In the genomic region with DNA sequence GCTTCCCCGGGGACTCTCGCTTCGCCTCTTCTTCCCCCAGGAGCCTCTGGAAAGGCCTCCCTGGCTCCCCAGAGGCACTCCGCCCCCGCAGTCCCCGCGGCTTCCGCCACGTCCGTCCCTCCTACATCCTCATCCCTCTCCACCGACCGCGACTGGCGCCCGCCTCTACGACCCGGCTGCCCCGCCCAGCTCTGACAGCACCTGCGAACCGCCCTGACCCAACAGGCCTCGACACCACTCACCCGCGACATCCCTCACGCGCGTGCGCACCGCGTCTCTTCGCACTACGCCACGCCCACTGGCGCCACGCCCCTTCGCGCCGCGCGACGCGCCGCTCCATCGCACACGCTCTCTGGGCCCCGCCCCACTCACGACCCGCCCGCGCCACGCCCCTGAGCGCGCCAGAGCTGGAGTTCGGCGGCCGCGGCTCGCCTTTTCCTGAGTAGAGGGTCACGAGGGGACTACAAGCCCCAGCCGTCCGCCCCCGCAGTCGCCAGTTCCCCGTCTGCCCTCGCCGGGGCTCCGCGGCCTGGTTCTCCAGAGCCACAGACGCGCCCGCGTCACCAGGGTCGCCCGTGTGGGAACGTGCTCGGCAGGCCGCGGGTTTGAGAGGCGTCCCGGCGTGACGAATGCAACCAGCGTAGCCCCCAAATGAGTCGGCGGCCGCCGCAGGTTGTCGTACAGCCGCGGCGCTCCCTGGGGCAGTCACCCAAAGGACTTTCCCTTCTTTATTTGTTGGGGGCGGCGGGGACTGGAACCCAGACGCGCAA, we compare ENCODE assay signal across 1 cellular context.
TF ChIP-seq lines count a peak whose summit lies in the region.

No MANE protein-coding gene starts in this region.

TF ChIP-seq in GM12878, 131 proteins besides CTCF, POLR2A, EP300 and RAD21 (continued from another document and continues in another):
- TF ChIP-seq ZBTB40 (IDR thresholded peaks at IDR 0.05; ENCODE audit: borderline replicate concordance) (no peak), NFIC (IDR thresholded peaks at IDR 0.05; ENCODE audit: low read depth, low read length) (peak; percentile 72; the same call in 1 of the 2 replicates), MYC (IDR thresholded peaks at IDR 0.05; ENCODE audit: insufficient read depth, insufficient read length, insufficient replicate concordance, low read length, severe bottlenecking) (no peak), CBX5 (IDR thresholded peaks at IDR 0.05; ENCODE audit: low read depth) (0 out of 2 replicates have a peak, but pooled peaks have one; percentile 87), RCOR1 (conservative IDR thresholded peaks at IDR 0.05; ENCODE audit: low read depth, low read length) (no peak), KAT2A (conservative IDR thresholded peaks at IDR 0.05; ENCODE audit: control insufficient read depth, low read depth, low read length) (no peak), EED (IDR thresholded peaks at IDR 0.05; ENCODE audit: low read depth) (peak; percentile 97), IKZF1 (conservative IDR thresholded peaks at IDR 0.05) (peak; percentile 99), RAD51 (IDR thresholded peaks at IDR 0.05) (no peak), SRF (IDR thresholded peaks at IDR 0.05; ENCODE audit: low read depth in 2 of 2, low read length in 2 of 2) (no peak), E2F8 (IDR thresholded peaks at IDR 0.05; ENCODE audit: low read depth, partially characterized antibody) (no peak), CHD2 (IDR thresholded peaks at IDR 0.05; ENCODE audit: borderline replicate concordance, low read depth, low read length) (peak; percentile 64), ZNF24 (IDR thresholded peaks at IDR 0.05) (0 out of 2 replicates have a peak, but pooled peaks have one; percentile 3), SUPT20H (IDR thresholded peaks at IDR 0.05; ENCODE audit: borderline replicate concordance, control insufficient read depth, low read depth, low read length) (no peak), RUNX3 (IDR thresholded peaks at IDR 0.05; ENCODE audit: low read length) (peak; percentile 90), ZNF622 (IDR thresholded peaks at IDR 0.05) (no peak), REST (IDR thresholded peaks at IDR 0.05; ENCODE audit: low read depth, low read length) (peak; percentile 51; the same call in 1 of the 2 replicates), FOXM1 (IDR thresholded peaks at IDR 0.05; ENCODE audit: low read depth, low read length) (no peak; the same call in 1 of the 2 replicates), KDM1A (IDR thresholded peaks at IDR 0.05; ENCODE audit: borderline replicate concordance) (no peak), RB1 (IDR thresholded peaks at IDR 0.05; ENCODE audit: borderline replicate concordance) (peak; percentile 71; the same call in 1 of the 2 replicates), FOXK2 (IDR thresholded peaks at IDR 0.05) (no peak), YY1 (IDR thresholded peaks at IDR 0.05; ENCODE audit: low read depth, low read length) (peak; percentile 25), HDAC6 (IDR thresholded peaks at IDR 0.05; ENCODE audit: unreplicated experiment) (no peak), RELA (IDR thresholded peaks at IDR 0.05; ENCODE audit: borderline replicate concordance, partially characterized antibody) (no peak)
- TF ChIP-seq, protein P1, sequence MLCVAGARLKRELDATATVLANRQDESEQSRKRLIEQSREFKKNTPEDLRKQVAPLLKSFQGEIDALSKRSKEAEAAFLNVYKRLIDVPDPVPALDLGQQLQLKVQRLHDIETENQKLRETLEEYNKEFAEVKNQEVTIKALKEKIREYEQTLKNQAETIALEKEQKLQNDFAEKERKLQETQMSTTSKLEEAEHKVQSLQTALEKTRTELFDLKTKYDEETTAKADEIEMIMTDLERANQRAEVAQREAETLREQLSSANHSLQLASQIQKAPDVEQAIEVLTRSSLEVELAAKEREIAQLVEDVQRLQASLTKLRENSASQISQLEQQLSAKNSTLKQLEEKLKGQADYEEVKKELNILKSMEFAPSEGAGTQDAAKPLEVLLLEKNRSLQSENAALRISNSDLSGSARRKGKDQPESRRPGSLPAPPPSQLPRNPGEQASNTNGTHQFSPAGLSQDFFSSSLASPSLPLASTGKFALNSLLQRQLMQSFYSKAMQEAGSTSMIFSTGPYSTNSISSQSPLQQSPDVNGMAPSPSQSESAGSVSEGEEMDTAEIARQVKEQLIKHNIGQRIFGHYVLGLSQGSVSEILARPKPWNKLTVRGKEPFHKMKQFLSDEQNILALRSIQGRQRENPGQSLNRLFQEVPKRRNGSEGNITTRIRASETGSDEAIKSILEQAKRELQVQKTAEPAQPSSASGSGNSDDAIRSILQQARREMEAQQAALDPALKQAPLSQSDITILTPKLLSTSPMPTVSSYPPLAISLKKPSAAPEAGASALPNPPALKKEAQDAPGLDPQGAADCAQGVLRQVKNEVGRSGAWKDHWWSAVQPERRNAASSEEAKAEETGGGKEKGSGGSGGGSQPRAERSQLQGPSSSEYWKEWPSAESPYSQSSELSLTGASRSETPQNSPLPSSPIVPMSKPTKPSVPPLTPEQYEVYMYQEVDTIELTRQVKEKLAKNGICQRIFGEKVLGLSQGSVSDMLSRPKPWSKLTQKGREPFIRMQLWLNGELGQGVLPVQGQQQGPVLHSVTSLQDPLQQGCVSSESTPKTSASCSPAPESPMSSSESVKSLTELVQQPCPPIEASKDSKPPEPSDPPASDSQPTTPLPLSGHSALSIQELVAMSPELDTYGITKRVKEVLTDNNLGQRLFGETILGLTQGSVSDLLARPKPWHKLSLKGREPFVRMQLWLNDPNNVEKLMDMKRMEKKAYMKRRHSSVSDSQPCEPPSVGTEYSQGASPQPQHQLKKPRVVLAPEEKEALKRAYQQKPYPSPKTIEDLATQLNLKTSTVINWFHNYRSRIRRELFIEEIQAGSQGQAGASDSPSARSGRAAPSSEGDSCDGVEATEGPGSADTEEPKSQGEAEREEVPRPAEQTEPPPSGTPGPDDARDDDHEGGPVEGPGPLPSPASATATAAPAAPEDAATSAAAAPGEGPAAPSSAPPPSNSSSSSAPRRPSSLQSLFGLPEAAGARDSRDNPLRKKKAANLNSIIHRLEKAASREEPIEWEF (IDR thresholded peaks at IDR 0.05; ENCODE audit: insufficient replicate concordance, low read depth, low read length) = no peak
- TF ChIP-seq, protein P2, sequence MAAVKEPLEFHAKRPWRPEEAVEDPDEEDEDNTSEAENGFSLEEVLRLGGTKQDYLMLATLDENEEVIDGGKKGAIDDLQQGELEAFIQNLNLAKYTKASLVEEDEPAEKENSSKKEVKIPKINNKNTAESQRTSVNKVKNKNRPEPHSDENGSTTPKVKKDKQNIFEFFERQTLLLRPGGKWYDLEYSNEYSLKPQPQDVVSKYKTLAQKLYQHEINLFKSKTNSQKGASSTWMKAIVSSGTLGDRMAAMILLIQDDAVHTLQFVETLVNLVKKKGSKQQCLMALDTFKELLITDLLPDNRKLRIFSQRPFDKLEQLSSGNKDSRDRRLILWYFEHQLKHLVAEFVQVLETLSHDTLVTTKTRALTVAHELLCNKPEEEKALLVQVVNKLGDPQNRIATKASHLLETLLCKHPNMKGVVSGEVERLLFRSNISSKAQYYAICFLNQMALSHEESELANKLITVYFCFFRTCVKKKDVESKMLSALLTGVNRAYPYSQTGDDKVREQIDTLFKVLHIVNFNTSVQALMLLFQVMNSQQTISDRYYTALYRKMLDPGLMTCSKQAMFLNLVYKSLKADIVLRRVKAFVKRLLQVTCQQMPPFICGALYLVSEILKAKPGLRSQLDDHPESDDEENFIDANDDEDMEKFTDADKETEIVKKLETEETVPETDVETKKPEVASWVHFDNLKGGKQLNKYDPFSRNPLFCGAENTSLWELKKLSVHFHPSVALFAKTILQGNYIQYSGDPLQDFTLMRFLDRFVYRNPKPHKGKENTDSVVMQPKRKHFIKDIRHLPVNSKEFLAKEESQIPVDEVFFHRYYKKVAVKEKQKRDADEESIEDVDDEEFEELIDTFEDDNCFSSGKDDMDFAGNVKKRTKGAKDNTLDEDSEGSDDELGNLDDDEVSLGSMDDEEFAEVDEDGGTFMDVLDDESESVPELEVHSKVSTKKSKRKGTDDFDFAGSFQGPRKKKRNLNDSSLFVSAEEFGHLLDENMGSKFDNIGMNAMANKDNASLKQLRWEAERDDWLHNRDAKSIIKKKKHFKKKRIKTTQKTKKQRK (IDR thresholded peaks at IDR 0.05; ENCODE audit: low read depth, low read length) = no peak
- TF ChIP-seq, protein P3, sequence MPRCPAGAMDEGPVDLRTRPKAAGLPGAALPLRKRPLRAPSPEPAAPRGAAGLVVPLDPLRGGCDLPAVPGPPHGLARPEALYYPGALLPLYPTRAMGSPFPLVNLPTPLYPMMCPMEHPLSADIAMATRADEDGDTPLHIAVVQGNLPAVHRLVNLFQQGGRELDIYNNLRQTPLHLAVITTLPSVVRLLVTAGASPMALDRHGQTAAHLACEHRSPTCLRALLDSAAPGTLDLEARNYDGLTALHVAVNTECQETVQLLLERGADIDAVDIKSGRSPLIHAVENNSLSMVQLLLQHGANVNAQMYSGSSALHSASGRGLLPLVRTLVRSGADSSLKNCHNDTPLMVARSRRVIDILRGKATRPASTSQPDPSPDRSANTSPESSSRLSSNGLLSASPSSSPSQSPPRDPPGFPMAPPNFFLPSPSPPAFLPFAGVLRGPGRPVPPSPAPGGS (IDR thresholded peaks at IDR 0.05; ENCODE audit: borderline replicate concordance, insufficient read depth, low read depth, low read length, poor library complexity, severe bottlenecking) = peak; percentile 63
- TF ChIP-seq, protein P4, sequence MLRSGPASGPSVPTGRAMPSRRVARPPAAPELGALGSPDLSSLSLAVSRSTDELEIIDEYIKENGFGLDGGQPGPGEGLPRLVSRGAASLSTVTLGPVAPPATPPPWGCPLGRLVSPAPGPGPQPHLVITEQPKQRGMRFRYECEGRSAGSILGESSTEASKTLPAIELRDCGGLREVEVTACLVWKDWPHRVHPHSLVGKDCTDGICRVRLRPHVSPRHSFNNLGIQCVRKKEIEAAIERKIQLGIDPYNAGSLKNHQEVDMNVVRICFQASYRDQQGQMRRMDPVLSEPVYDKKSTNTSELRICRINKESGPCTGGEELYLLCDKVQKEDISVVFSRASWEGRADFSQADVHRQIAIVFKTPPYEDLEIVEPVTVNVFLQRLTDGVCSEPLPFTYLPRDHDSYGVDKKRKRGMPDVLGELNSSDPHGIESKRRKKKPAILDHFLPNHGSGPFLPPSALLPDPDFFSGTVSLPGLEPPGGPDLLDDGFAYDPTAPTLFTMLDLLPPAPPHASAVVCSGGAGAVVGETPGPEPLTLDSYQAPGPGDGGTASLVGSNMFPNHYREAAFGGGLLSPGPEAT (IDR thresholded peaks at IDR 0.05; ENCODE audit: low read depth) = peak; percentile 57
